ENCODE assay signal across 21 cellular contexts in genomic region chrX:42490111-42490510, GRCh38.
"Had no signal": no experiment of that assay in that cellular context is flagged by ENCODE, and none has a peak within 500 bp of the region (broad histone marks: within the 10 kb centered on the region; RNA-seq: fewer than 3 reads in every experiment).

No MANE protein-coding gene starts in this region.

- DNase-seq: activated CD4-positive, alpha-beta T cell treated with anti-CD3 and anti-CD28 coated beads for 48 hours; activated CD4-positive, alpha-beta T cell treated with anti-CD3 and anti-CD28 coated beads, Interleukin-2, amount 50 U/mL, for 48 hours; activated CD8-positive, alpha-beta memory T cell treated with anti-CD3 and anti-CD28 coated beads for 24 hours; activated gamma-delta T cell; activated naive CD4-positive, alpha-beta T cell treated with anti-CD3 and anti-CD28 coated beads, Interleukin-2, amount 10 ng/mL, durations not matched to agents 7 days and 5 days; activated naive CD8-positive, alpha-beta T cell treated with anti-CD3 and anti-CD28 coated beads, Interleukin-2, amount 10 ng/mL, durations not matched to agents 7 days and 5 days; activated T-cell treated with anti-CD3 and anti-CD28 coated beads, Interleukin-2, amount 50 U/mL, for 1 hour; dorsolateral prefrontal cortex; effector memory CD8-positive, alpha-beta T cell; head of caudate nucleus; hippocampal formation; left colon; mammary epithelial cell; natural killer cell; posterior cingulate gyrus; right cardiac atrium; stimulated activated CD4-positive, alpha-beta T cell treated with anti-CD3 and anti-CD28 coated beads, Interleukin-15, amount 100 ng/mL, for 24 hours; stimulated activated CD4-positive, alpha-beta T cell treated with anti-CD3 and anti-CD28 coated beads, Interleukin-2, amount 100 ng/mL, for 24 hours; stimulated activated naive B cell treated with anti-CD40 and anti-IgM and Interleukin-4, amounts not matched to agents 10 μg/mL and 1 μg/mL and 100 μg/mL, for 72 hours; stomach; tibial artery had no signal
